ENCODE assay signal across 23 cellular contexts in the genomic region with DNA sequence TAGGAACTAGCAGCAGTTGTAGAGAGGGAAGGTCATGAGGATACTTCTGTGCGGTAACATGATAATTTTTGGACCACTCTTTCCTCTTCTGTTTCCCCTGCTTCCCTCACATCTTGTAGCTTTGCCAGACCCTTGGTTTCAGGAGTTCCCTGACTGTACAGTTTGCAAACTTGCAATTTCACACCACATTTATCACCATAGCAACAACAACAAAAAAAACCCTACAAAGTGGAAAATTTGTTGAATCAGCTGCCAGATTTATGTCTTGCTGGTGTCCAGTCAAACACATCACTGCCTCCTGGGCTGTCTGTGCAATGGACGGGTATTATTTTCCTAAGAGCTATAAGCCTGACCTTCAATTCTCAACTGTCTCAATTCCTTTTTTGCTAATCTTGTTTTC.
DNase-seq lines count a peak whose midpoint lies in the region; TF ChIP-seq lines count a peak whose summit lies in the region.
"Had no signal": no experiment of that assay in that cellular context is flagged by ENCODE, and none has a peak within 500 bp of the region (broad histone marks: within the 10 kb centered on the region; RNA-seq: fewer than 3 reads in every experiment).

No MANE protein-coding gene starts in this region.

- peaks cover 26% of the 10 kb centered on the region for H3K4me1 ChIP-seq in SJCRH30
- H3K4me1 ChIP-seq: Caco-2, HAP-1, Peyer's patch had no signal

- peaks cover 4% of the 10 kb centered on the region for H3K27me3 Mint-ChIP-seq in progenitor cell of endocrine pancreas
- H3K27me3 Mint-ChIP-seq: B cell had no signal

- no peak overlapping the region for H3K27ac Mint-ChIP-seq in progenitor cell of endocrine pancreas
- H3K27ac Mint-ChIP-seq: B cell had no signal

- H3K36me3 ChIP-seq in SJCRH30 = no peaks in the 10 kb centered on the region
- H3K36me3 ChIP-seq: HAP-1, Peyer's patch had no signal

- H3K9me3 ChIP-seq in SJCRH30 (replicated peaks) = no peaks in the 10 kb centered on the region
- H3K9me3 ChIP-seq: Caco-2, HAP-1, Peyer's patch had no signal

- no peaks in the 10 kb centered on the region for H3K36me3 Mint-ChIP-seq in progenitor cell of endocrine pancreas (ENCODE audit: insufficient read depth)

- peak; percentile 51 for DNase-seq in DMS53 (lab: John Stamatoyannopoulos, UW)
- no peak for DNase-seq in DMS53 treated with DMSO at 0.1 percent for 48 hours (lab: John Stamatoyannopoulos, UW; ENCODE audit: unreplicated experiment)
- peak; percentile 73 for DNase-seq in NCI-H69 (lab: John Stamatoyannopoulos, UW)
- DNase-seq in SJCRH30 = peak; percentile 89 to 97
- peak; percentile 2 for DNase-seq in myocyte (ENCODE audit: low read depth)
- no peak for DNase-seq in HuH-7.5 (ENCODE audit: low spot score)
- DNase-seq in progenitor cell of endocrine pancreas (ENCODE audit: low spot score, unreplicated experiment) = no peak
- no peak for DNase-seq in activated CD8-positive, alpha-beta memory T cell treated with anti-CD3 and anti-CD28 coated beads, Interleukin-2, amount 50 U/mL, for 4 hours
- DNase-seq: Caco-2; DMS153; EL; KBM-7; NCI-H146; NCI-H510A treated with DMSO at 0.1 percent for 48 hours; NK-92 treated with Interleukin-12 subunit alpha and Interleukin-12 subunit beta, amount 100 ng/mL, for 24 hours; Peyer's patch; Right ventricle myocardium superior had no signal

- H3K27ac ChIP-seq in SJCRH30 = peak overlapping the region; percentile 95
- H3K27ac ChIP-seq: 22Rv1, GM23248, Peyer's patch, SK-N-MC had no signal

- H3K4me1 Mint-ChIP-seq in progenitor cell of endocrine pancreas (ENCODE audit: low read depth) = no peaks in the 10 kb centered on the region
- H3K4me1 Mint-ChIP-seq: B cell had no signal

- no peaks in the 10 kb centered on the region for H3K27me3 ChIP-seq in SJCRH30
- H3K27me3 ChIP-seq: Peyer's patch had no signal

- H3K4me3 Mint-ChIP-seq in progenitor cell of endocrine pancreas (ENCODE audit: low read depth) = no peak overlapping the region
- H3K4me3 Mint-ChIP-seq: B cell had no signal

- TF ChIP-seq CTCF in progenitor cell of endocrine pancreas (IDR thresholded peaks at IDR 0.05; ENCODE audit: unreplicated experiment) = no peak

- peak overlapping the region; percentile 18; the same call in 1 of the 2 replicates for H3K4me3 ChIP-seq in SJCRH30
- H3K4me3 ChIP-seq: GM12878, GM23248, HAP-1, Peyer's patch, SK-N-MC had no signal

- no peaks in the 10 kb centered on the region for H3K9me3 Mint-ChIP-seq in progenitor cell of endocrine pancreas (ENCODE audit: low read depth)

Comparison
In these comparisons a context has a peak if more than half of its experiments do, and no peak if none do; other contexts are left out.
1. DNase-seq: peak in DMS53 (single experiment), NCI-H69 (single experiment), SJCRH30 (2 of 2) and myocyte (single experiment); none in DMS53 treated with DMSO at 0.1 percent for 48 hours (single experiment), HuH-7.5 (single experiment), progenitor cell of endocrine pancreas (single experiment) and activated CD8-positive, alpha-beta memory T cell treated with anti-CD3 and anti-CD28 coated beads, Interleukin-2, amount 50 U/mL, for 4 hours (single experiment).